Comparison of ENCODE assay signal across 8 cellular contexts in the genomic region with DNA sequence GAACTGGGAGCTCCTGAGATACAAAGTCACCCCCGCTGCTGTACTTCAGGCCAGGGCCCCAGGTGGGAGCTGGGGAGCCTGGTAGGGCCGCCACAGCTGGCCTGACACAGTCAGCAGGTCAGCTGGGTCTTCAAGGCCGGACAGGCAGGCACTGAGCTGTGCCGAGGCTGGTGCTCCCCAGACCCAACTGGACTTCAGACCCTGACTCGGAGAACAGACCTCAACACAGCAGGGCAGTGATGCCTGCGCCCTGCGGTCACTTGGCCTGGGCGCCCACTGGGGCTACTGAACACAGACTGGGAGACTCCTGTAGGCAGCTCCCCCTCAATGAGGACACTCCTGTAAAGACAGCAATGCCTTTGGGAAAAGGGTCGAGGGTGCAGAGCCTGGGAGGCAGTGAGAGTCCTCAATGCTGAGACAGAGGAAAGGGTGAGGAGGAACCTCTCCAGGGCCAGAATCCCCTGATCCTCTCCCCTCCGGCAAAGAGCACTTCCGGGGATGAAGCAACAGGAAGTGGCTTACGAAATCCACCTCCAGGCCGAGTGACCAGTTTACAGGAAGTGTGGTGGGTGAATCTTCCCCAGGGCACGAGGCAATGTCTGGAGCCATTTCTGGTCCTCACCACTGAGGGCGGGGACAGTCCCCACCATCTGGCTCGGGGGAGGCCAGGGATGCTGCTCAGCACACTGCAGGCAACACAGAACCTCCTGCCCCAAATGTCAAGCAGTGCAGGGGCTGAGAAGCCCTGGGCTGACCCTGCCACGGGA. TPM values are rescaled to one million over a fixed set of nuclear protein-coding genes. Genes with fewer than 3 reads are reported as not detected.
DNase-seq lines count a peak whose midpoint lies in the region; ATAC-seq and TF ChIP-seq lines count a peak whose summit lies in the region.

No MANE protein-coding gene starts in this region.

- no peak overlapping the region; the same call in 1 of the 2 replicates for H3K27ac ChIP-seq in HCT116 (ENCODE audit: low read depth, low read length)
- H3K27ac ChIP-seq in OCI-LY1 (ENCODE audit: low read depth, low read length, poor library complexity, severe bottlenecking) = peak overlapping the region; percentile 7

- TF ChIP-seq CTCF in HCT116 (IDR thresholded peaks at IDR 0.05 in 2 of 3, conservative IDR thresholded peaks at IDR 0.05 in 1 of 3; ENCODE audit: borderline replicate concordance in 1 of 3, insufficient read depth in 1 of 3, low read depth in 2 of 3, low read length in 2 of 3) = no peak
- TF ChIP-seq CTCF in OCI-LY1 (IDR thresholded peaks at IDR 0.05; ENCODE audit: low read length) = no peak

- POLR2A ChIA-PET in HCT116 (lab: Charles Lee) = no interaction called here

- H3K4me2 ChIP-seq in HCT116 (ENCODE audit: low read length) (peak overlapping the region; percentile 39), OCI-LY1 (ENCODE audit: low read length) (peak overlapping the region; percentile 25; the same call in 1 of the 2 replicates)

- no peaks in the 10 kb centered on the region for H3F3A ChIP-seq in OCI-LY1 (ENCODE audit: insufficient read depth, low read length)

- CTCF ChIA-PET in HCT116 (lab: Charles Lee) = interaction anchor here (0.6 to 1.7 kb wide), 3 partner anchors 9 to 109 kb away, joined by 3 to 5 read pairs (median 3); no protein-coding TSS in a partner anchor

- H3K4me3 ChIP-seq in HCT116 (replicated peaks in 1 of 2; ENCODE audit: low read depth in 1 of 2, low read length in 2 of 2) (no peak overlapping the region), OCI-LY1 (ENCODE audit: low read depth, low read length, poor library complexity, severe bottlenecking) (no peak overlapping the region)

- TF ChIP-seq RAD21 in HCT116 (IDR thresholded peaks at IDR 0.05; ENCODE audit: low read depth) = no peak

- no peaks in the 10 kb centered on the region; a peak in 1 of 4 replicates for H3K36me3 ChIP-seq in HCT116 (ENCODE audit: control insufficient read depth in 1 of 2, insufficient read depth in 2 of 2, low read length in 2 of 2)
- H3K36me3 ChIP-seq in OCI-LY1 (ENCODE audit: insufficient read depth, low read length) = no peaks in the 10 kb centered on the region

- BruUV-seq in HCT116 (replicated peaks; lab: Mats Ljungman, UMichigan) = no TSS peak

- no peaks in the 10 kb centered on the region for H3K9me2 ChIP-seq in HCT116 (ENCODE audit: insufficient read depth)
- no peaks in the 10 kb centered on the region for H3K9me2 ChIP-seq in OCI-LY1 (ENCODE audit: low read depth, low read length)

- H3K27me3 ChIP-seq in HCT116 (ENCODE audit: insufficient read depth, low read length) (no peaks in the 10 kb centered on the region), OCI-LY1 (ENCODE audit: insufficient read depth, low read length) (no peaks in the 10 kb centered on the region)

- intact Hi-C loops in HCT116 (cut with micrococcal nuclease) = no loop called here

- H3K9me3 ChIP-seq in HCT116 (ENCODE audit: control insufficient read depth in 1 of 2, insufficient read depth in 1 of 2, low read depth in 1 of 2, low read length in 2 of 2) = no peaks in the 10 kb centered on the region
- H3K9me3 ChIP-seq in OCI-LY1 (ENCODE audit: low read length) = no peaks in the 10 kb centered on the region

- TF ChIP-seq POLR2A in HCT116 (IDR thresholded peaks at IDR 0.05; ENCODE audit: borderline replicate concordance, extremely low read depth, insufficient read depth, insufficient read length) = no peak

- no peaks in the 10 kb centered on the region for H4K20me1 ChIP-seq in HCT116 (ENCODE audit: insufficient read depth)
- no peaks in the 10 kb centered on the region for H4K20me1 ChIP-seq in OCI-LY1 (ENCODE audit: insufficient read depth, low read length)

- peak; percentile 63 for ATAC-seq in HCT116
- ATAC-seq in HG03520 (IDR thresholded peaks at IDR 0.05; ENCODE audit: unreplicated experiment) = no peak

- RAD21 ChIA-PET in HCT116 (lab: Charles Lee; ENCODE audit: low non-redundant PET in 1 of 2, low total read pairs in 2 of 2, uncharacterized antibody in 2 of 2, unreplicated experiment in 2 of 2) = no interaction called here

- DNase-seq in ELR (ENCODE audit: low read depth) = peak; percentile 96
- no peak for DNase-seq in HCT116 (ENCODE audit: low read depth, low spot score)
- peak; percentile 30 for DNase-seq in activated T-helper 1 cell treated with Interleukin-2 at 50 U/mL for 16 hours (ENCODE audit: low read depth)
- DNase-seq in foreskin melanocyte = peak; percentile 87
- DNase-seq in pons (ENCODE audit: low spot score) = peak; percentile 74
- no peak for DNase-seq in COR-L47 (lab: John Stamatoyannopoulos, UW)

- H3K79me2 ChIP-seq in HCT116 (ENCODE audit: insufficient read depth, low read length) (peaks cover 95% of the 10 kb centered on the region), OCI-LY1 (ENCODE audit: insufficient read depth, low read length) (no peaks in the 10 kb centered on the region)

- H3K4me1 ChIP-seq in HCT116 (ENCODE audit: control insufficient read depth in 1 of 2, insufficient read depth in 2 of 2, low read length in 2 of 2) = peaks cover 20 to 37% of the 10 kb centered on the region in 2 experiments
- H3K4me1 ChIP-seq in OCI-LY1 (ENCODE audit: insufficient read depth, low read length, severe bottlenecking) = peaks cover 17% of the 10 kb centered on the region

- no peak overlapping the region for H3K9ac ChIP-seq in HCT116 (ENCODE audit: low read length)
- H3K9ac ChIP-seq in OCI-LY1 (ENCODE audit: low read length) = no peak overlapping the region

- H2AFZ ChIP-seq in HCT116 (ENCODE audit: low read depth, low read length, poor library complexity, severe bottlenecking) = no peak overlapping the region
- no peak overlapping the region for H2AFZ ChIP-seq in OCI-LY1 (ENCODE audit: low read length)

TF ChIP-seq in HCT116, 20 proteins besides CTCF, POLR2A, EP300 and RAD21:
- TF ChIP-seq CEBPB (IDR thresholded peaks at IDR 0.05; ENCODE audit: low read depth) = peak; percentile 95
- TF ChIP-seq, protein P1, sequence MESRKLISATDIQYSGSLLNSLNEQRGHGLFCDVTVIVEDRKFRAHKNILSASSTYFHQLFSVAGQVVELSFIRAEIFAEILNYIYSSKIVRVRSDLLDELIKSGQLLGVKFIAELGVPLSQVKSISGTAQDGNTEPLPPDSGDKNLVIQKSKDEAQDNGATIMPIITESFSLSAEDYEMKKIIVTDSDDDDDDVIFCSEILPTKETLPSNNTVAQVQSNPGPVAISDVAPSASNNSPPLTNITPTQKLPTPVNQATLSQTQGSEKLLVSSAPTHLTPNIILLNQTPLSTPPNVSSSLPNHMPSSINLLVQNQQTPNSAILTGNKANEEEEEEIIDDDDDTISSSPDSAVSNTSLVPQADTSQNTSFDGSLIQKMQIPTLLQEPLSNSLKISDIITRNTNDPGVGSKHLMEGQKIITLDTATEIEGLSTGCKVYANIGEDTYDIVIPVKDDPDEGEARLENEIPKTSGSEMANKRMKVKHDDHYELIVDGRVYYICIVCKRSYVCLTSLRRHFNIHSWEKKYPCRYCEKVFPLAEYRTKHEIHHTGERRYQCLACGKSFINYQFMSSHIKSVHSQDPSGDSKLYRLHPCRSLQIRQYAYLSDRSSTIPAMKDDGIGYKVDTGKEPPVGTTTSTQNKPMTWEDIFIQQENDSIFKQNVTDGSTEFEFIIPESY (IDR thresholded peaks at IDR 0.05; ENCODE audit: extremely low read depth, insufficient replicate concordance, low read length) = no peak

RNA-seq across cellular contexts. Expression of a gene that starts 40.8 kb away (rescaled TPM):
- total RNA-seq in HCT116 (2021; ENCODE audit: unreplicated experiment) = 365 TPM
- polyA plus RNA-seq in HCT116 (2012) = 282 and 302 TPM in 2 replicates

RNA-seq across cellular contexts. Expression of a gene that starts 43.1 kb away (rescaled TPM):
- total RNA-seq in HCT116 (2021; ENCODE audit: unreplicated experiment) = 22.9 TPM
- polyA plus RNA-seq in HCT116 (2012) = 14.9 and 19.8 TPM in 2 replicates

RNA-seq across cellular contexts. Expression of a gene that starts 59.5 kb away (rescaled TPM):
- total RNA-seq in HCT116 (2021; ENCODE audit: unreplicated experiment) = 164 TPM
- 55.6 and 64.2 TPM in 2 replicates for polyA plus RNA-seq in HCT116 (2012)

Comparison
In these comparisons a context has a peak if more than half of its experiments do, and no peak if none do; other contexts are left out.
1. DNase-seq: peak in ELR (single experiment), activated T-helper 1 cell treated with Interleukin-2 at 50 U/mL for 16 hours (single experiment), foreskin melanocyte (single experiment) and pons (single experiment); none in HCT116 (single experiment) and COR-L47 (single experiment).